In genomic region chr6:149963462-149964242, GRCh38 we compare ENCODE assay signal across 8 cellular contexts. TPM values are rescaled to one million over a fixed set of nuclear protein-coding genes. Genes with fewer than 3 reads are reported as not detected.
DNase-seq lines count a peak whose midpoint lies in the region; ATAC-seq and TF ChIP-seq lines count a peak whose summit lies in the region.

Gene ULBP1 (plus strand): TSS chr6:149963943. CDS start chr6:149964050, 107 bp downstream.

- H2AFZ ChIP-seq in ACC112 (ENCODE audit: low read length, unreplicated experiment): peak within 1 kb of the TSS; percentile 92
- H2AFZ ChIP-seq in Karpas-422 (ENCODE audit: low read length): peak within 1 kb of the TSS; percentile 74

- no peak for TF ChIP-seq POLR2A in suprapubic skin (IDR thresholded peaks at IDR 0.05)

- no peak within 1 kb of the TSS for H3K27ac ChIP-seq in ACC112 (ENCODE audit: low read depth, low read length)
- H3K27ac ChIP-seq in Karpas-422 (ENCODE audit: low read length): no peak within 1 kb of the TSS
- H3K27ac ChIP-seq in suprapubic skin: no peak within 1 kb of the TSS

- H3K4me3 ChIP-seq in ACC112 (ENCODE audit: low read depth, low read length): peak within 1 kb of the TSS; percentile 80
- peak within 1 kb of the TSS; percentile 64 for H3K4me3 ChIP-seq in Karpas-422 (ENCODE audit: low read length)
- peak within 1 kb of the TSS; percentile 54 for H3K4me3 ChIP-seq in suprapubic skin

- H3K36me3 ChIP-seq in ACC112 (ENCODE audit: insufficient read depth, low read length): no peaks in the 10 kb centered on the region
- no peaks in the 10 kb centered on the region for H3K36me3 ChIP-seq in Karpas-422 (ENCODE audit: insufficient read depth, low read length)
- H3K36me3 ChIP-seq in suprapubic skin: no peaks in the 10 kb centered on the region

- H3K27me3 ChIP-seq in ACC112 (ENCODE audit: insufficient read depth, low read length) (peaks cover 38% of the 10 kb centered on the region), Karpas-422 (ENCODE audit: low read length) (no peaks in the 10 kb centered on the region), suprapubic skin (peaks cover 94% of the 10 kb centered on the region)

- ATAC-seq in GM19372 (IDR thresholded peaks at IDR 0.05; ENCODE audit: low read depth, unreplicated experiment): peak; percentile 63

- H4K20me1 ChIP-seq in Karpas-422 (ENCODE audit: insufficient read depth, low read depth, low read length): no peaks in the 10 kb centered on the region

- H3K9me3 ChIP-seq in Karpas-422 (ENCODE audit: low read length): no peaks in the 10 kb centered on the region
- no peaks in the 10 kb centered on the region for H3K9me3 ChIP-seq in suprapubic skin

- 1% methylated on average over 25 of the region's 57 CpGs for WGBS in suprapubic skin

- no peak for TF ChIP-seq EP300 in suprapubic skin (IDR thresholded peaks at IDR 0.05)

- H3K4me1 ChIP-seq in ACC112 (ENCODE audit: control insufficient read depth, insufficient read depth, low read length, unreplicated experiment) (peaks cover 8% of the 10 kb centered on the region), Karpas-422 (ENCODE audit: low read length) (peaks cover 6% of the 10 kb centered on the region), suprapubic skin (peaks cover 24% of the 10 kb centered on the region)

- H3K79me2 ChIP-seq in ACC112 (ENCODE audit: control insufficient read depth, insufficient read depth, low read length, unreplicated experiment) (no peaks in the 10 kb centered on the region), Karpas-422 (ENCODE audit: low read length) (no peaks in the 10 kb centered on the region)

- H3K9me2 ChIP-seq in Karpas-422 (replicated peaks; ENCODE audit: insufficient read depth, low read length): no peaks in the 10 kb centered on the region

- TF ChIP-seq CTCF in suprapubic skin (IDR thresholded peaks at IDR 0.05): no peak

- H3K4me2 ChIP-seq in Karpas-422 (ENCODE audit: low read depth, low read length, poor library complexity, severe bottlenecking): peak within 1 kb of the TSS; percentile 64

- DNase-seq in Karpas-422: peak; percentile 79
- peak; percentile 31 for DNase-seq in SIG-M5 (lab: John Stamatoyannopoulos, UW)
- DNase-seq in activated gamma-delta T cell treated with Interleukin-2 at 50 U/mL for 16 hours: peak; percentile 42
- DNase-seq in germinal center (ENCODE audit: low spot score): peak; percentile 73
- DNase-seq in nucleus accumbens (lab: John Stamatoyannopoulos, UW): peak in 30 of 56 donors; percentile 7 to 81 (median 24)
- peak; percentile 92 to 95 for DNase-seq in suprapubic skin (ENCODE audit: low spot score in 2 of 2)

- peak within 1 kb of the TSS; percentile 60 for H3K9ac ChIP-seq in Karpas-422 (ENCODE audit: low read length)

RNA-seq across cellular contexts. Expression of gene ULBP1, which starts in this region (rescaled TPM):
- 1.0 and 5.1 TPM in 2 replicates for total RNA-seq in Karpas-422 (2014; rRNA removed; shearing (Covaris generic); ENCODE audit: low replicate concordance)
- total RNA-seq in suprapubic skin: under 1 TPM in 2 of 4 donors, not detected in 2; 0.34 to 0.47 TPM

Comparison
In these comparisons a context has a peak if more than half of its experiments do, and no peak if none do; other contexts are left out.
1. Peak in DNase-seq and H3K4me3 ChIP-seq in suprapubic skin; RNA of the gene not detected or under 1 TPM.
2. DNase-seq: peak in every context shown above with its lines; median percentile 94 in suprapubic skin; 79 in Karpas-422; 73 in germinal center; 42 in activated gamma-delta T cell treated with Interleukin-2 at 50 U/mL for 16 hours; 31 in SIG-M5; 24 in nucleus accumbens.